1 cellular context compared by ENCODE assay signal in the genomic region with DNA sequence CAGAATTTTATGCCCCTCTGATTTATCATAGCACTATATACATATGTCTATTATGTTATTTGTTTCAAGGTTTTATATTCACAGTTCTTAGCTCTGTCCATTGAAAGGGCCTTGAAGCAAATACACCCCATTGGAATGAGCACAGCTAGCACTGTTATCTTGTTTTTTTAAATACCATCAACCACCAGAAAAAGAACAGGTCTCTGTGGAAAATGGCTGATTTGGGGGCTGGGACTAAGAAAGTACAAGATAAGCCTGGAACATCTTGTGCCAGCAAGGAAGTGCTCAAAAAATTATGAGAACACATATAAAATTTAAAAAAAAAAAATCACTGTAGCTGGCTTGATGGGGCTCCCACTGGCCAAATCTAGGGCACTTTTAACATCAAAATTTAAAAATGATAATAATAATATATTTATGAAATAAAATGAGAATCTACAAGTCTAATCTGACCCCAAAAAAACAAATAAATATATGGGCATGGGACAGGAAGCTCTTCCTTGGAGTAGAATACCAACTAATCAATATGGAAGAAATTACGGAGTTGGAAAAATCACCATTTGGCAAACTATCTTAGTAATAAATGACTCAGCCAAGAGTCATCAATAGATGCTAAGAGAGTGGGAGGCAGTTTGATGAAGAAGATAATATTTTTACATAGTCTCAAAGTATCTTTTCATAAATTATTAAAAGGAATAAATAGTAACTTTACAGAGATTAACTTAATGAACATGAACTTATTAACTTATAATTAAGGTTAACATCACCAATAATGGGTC.
A peak's percentile ranks its signal among the peaks of the same experiment; 100 is the strongest.
TF ChIP-seq lines count a peak whose summit lies in the region.

No MANE protein-coding gene starts in this region.

TF ChIP-seq in HCT116, 20 proteins besides CTCF, POLR2A, EP300 and RAD21 (continued from another document):
- TF ChIP-seq, protein P1, sequence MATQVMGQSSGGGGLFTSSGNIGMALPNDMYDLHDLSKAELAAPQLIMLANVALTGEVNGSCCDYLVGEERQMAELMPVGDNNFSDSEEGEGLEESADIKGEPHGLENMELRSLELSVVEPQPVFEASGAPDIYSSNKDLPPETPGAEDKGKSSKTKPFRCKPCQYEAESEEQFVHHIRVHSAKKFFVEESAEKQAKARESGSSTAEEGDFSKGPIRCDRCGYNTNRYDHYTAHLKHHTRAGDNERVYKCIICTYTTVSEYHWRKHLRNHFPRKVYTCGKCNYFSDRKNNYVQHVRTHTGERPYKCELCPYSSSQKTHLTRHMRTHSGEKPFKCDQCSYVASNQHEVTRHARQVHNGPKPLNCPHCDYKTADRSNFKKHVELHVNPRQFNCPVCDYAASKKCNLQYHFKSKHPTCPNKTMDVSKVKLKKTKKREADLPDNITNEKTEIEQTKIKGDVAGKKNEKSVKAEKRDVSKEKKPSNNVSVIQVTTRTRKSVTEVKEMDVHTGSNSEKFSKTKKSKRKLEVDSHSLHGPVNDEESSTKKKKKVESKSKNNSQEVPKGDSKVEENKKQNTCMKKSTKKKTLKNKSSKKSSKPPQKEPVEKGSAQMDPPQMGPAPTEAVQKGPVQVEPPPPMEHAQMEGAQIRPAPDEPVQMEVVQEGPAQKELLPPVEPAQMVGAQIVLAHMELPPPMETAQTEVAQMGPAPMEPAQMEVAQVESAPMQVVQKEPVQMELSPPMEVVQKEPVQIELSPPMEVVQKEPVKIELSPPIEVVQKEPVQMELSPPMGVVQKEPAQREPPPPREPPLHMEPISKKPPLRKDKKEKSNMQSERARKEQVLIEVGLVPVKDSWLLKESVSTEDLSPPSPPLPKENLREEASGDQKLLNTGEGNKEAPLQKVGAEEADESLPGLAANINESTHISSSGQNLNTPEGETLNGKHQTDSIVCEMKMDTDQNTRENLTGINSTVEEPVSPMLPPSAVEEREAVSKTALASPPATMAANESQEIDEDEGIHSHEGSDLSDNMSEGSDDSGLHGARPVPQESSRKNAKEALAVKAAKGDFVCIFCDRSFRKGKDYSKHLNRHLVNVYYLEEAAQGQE (IDR thresholded peaks at IDR 0.05; ENCODE audit: low read depth), result no peak
- TF ChIP-seq EGR1 (IDR thresholded peaks at IDR 0.05; ENCODE audit: low read depth) (0 out of 2 replicates have a peak, but pooled peaks have one; percentile 4), SRF (IDR thresholded peaks at IDR 0.05; ENCODE audit: low read depth) (no peak), TCF7L2 (IDR thresholded peaks at IDR 0.05; ENCODE audit: borderline replicate concordance, extremely low read depth, insufficient read depth, insufficient read length) (no peak)
TF ChIP-seq in HCT116: peak in this region for 2.
